ENCODE assay signal across 8 cellular contexts in the genomic region with DNA sequence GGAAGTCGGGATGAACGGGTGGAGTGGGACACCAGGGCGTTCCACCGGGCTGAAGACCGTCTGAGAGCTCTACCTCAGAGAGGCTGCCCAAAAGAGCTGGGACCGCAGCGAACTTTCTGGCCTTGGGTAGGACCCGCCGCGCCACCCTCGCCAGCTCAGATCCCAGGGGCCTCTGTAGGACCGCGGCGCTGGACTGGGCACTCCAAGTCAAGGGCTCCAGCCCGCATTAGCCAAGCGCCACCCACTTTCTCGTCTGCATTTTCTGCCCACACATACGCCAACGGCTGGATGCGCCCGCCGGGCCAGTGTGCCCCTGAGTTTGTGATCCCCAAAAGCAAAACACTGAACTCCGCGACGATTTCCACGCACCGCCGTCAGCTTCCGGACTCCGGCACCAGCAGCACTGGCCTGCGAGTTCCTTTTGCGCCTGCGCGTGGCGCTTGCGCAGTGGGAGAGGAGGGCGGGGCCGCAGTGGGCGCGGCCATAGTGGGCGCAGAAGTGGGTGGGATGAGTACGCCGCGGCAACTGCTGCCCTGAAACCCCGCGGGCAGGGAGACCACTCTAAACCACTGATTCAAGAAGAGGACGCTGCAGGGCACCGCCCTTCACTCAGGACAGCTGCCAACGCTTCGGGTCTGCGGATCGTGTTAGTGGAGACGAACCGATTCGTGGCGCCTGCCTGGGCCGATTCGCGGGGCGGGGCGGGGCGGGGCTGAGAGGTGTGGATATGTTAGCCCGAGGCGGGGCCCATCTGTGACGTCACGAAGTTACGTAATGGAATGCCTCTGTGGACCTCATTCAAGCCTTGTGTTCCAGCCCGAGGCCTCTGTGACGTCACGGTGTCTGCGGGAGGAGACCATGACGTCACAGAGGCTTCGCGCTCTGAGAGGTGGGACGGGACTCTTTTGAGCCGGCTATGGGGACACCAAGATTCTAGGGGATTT. TPM values are rescaled to one million over a fixed set of nuclear protein-coding genes. Genes with fewer than 3 reads are reported as not detected.
A peak's percentile ranks its signal among the peaks of the same experiment; 100 is the strongest.
DNase-seq lines count a peak whose midpoint lies in the region; ATAC-seq and TF ChIP-seq lines count a peak whose summit lies in the region.

No MANE protein-coding gene starts in this region.

- DNase-seq in AG04450 (ENCODE audit: low read depth, low spot score) (peak; percentile 93), NCI-H2171 treated with DMSO at 0.1 percent for 48 hours (lab: John Stamatoyannopoulos, UW) (peak; percentile 94), T47D (ENCODE audit: low read depth in 1 of 2, low spot score in 1 of 2) (peak; percentile 91 to 95)

- H3K9me3 ChIP-seq in AG04450 (ENCODE audit: control insufficient read depth, insufficient read depth, low read length) (peaks cover 6% of the 10 kb centered on the region; the same call in 1 of the 2 replicates), iPS-20b (ENCODE audit: insufficient read depth, low read depth, low read length) (no peaks in the 10 kb centered on the region; the same call in 1 of the 2 replicates), skeletal muscle tissue (ENCODE audit: control insufficient read depth in 3 of 3, low read length in 3 of 3) (no peaks in the 10 kb centered on the region)

- in situ Hi-C loops in T47D (cut with HindIII; ENCODE audit: low pct_unique_long_range_greater_than_20kb, low sequenced_read_pairs), result no loop called here

- H3K36me3 ChIP-seq in iPS-20b (ENCODE audit: insufficient read depth, low read depth, low read length), result no peaks in the 10 kb centered on the region
- H3K36me3 ChIP-seq in skeletal muscle tissue (ENCODE audit: control insufficient read depth in 3 of 3, insufficient read depth in 3 of 3, low read length in 3 of 3), result peaks cover 0 to 7% (median 6%) of the 10 kb centered on the region in 3 donors

- CTCF ChIA-PET in AG04450 (lab: Charles Lee), result interaction anchor here (0.7 to 1.2 kb wide), 4 partner anchors 506 to 598 kb away, joined by 3 to 5 read pairs (median 4); no protein-coding TSS in a partner anchor

- peaks cover 2% of the 10 kb centered on the region for H3K4me1 ChIP-seq in iPS-20b (ENCODE audit: insufficient read depth, low read length)
- peaks cover 9 to 18% (median 10%) of the 10 kb centered on the region in 3 donors for H3K4me1 ChIP-seq in skeletal muscle tissue (ENCODE audit: control insufficient read depth in 3 of 3, insufficient read depth in 3 of 3, low read length in 3 of 3)

- ATAC-seq in GM18907 (IDR thresholded peaks at IDR 0.05; ENCODE audit: unreplicated experiment), result peak; percentile 94
- ATAC-seq in HG03135 (IDR thresholded peaks at IDR 0.05; ENCODE audit: unreplicated experiment), result peak; percentile 94

- H3K4me3 ChIP-seq in AG04450 (ENCODE audit: low read depth, low read length) (peak overlapping the region; percentile 96), iPS-20b (ENCODE audit: low read length) (peak overlapping the region; percentile 98), skeletal muscle tissue (ENCODE audit: low read length in 3 of 3) (peak overlapping the region; percentile 97 to 100 (median 97))

- H3K9ac ChIP-seq in iPS-20b (ENCODE audit: low read depth, low read length) (peak overlapping the region; percentile 92), skeletal muscle tissue (ENCODE audit: low read depth in 1 of 3, low read length in 3 of 3) (peak overlapping the region; percentile 98 to 99 (median 98))

- POLR2A ChIA-PET in AG04450 (lab: Yijun Ruan, JAX), result interaction anchor here (0.6 to 2.0 kb wide), 17 partner anchors 10 to 934 kb away, joined by 3 to 18 read pairs (median 3); partner anchors contain the start of gene OSR1

- TF ChIP-seq CTCF in AG04450 (IDR thresholded peaks at IDR 0.05; ENCODE audit: low read depth, low read length), result no peak
- no peak for TF ChIP-seq CTCF in VCaP (conservative IDR thresholded peaks at IDR 0.05)

- H3K27me3 ChIP-seq in AG04450 (ENCODE audit: control insufficient read depth, insufficient read depth, low read length) (no peaks in the 10 kb centered on the region), iPS-20b (ENCODE audit: insufficient read depth, low read length) (peaks cover 54% of the 10 kb centered on the region), skeletal muscle tissue (ENCODE audit: control insufficient read depth in 3 of 3, insufficient read depth in 3 of 3, low read length in 3 of 3) (peaks cover 0 to 4% (median 4%) of the 10 kb centered on the region in 3 donors)

- peak overlapping the region; percentile 92 for H3K27ac ChIP-seq in AG04450 (ENCODE audit: low read depth, low read length)
- peak overlapping the region; percentile 79 for H3K27ac ChIP-seq in VCaP
- peak overlapping the region; percentile 46 for H3K27ac ChIP-seq in iPS-20b (ENCODE audit: low read length)
- H3K27ac ChIP-seq in skeletal muscle tissue (ENCODE audit: low read depth, low read length), result peak overlapping the region; percentile 89

RNA-seq across cellular contexts. Expression of gene OSR1, which starts 10.5 kb away (rescaled TPM):
- 13.5 and 14.0 TPM in 2 replicates for polyA plus RNA-seq in AG04450 (2011; rRNA removed)
- polyA minus RNA-seq in AG04450 (2011; rRNA and poly(A)+ RNA removed), result 11.5 and 14.0 TPM in 2 replicates
- total RNA-seq in skeletal muscle tissue, result 10.4 TPM

Comparison
In these comparisons a context has a peak if more than half of its experiments do, and no peak if none do; other contexts are left out.
1. Peak in every context shown above with its lines: DNase-seq, ATAC-seq, H3K4me3 ChIP-seq and H3K27ac ChIP-seq.